Comparison of ENCODE assay signal across 28 cellular contexts in the genomic region with DNA sequence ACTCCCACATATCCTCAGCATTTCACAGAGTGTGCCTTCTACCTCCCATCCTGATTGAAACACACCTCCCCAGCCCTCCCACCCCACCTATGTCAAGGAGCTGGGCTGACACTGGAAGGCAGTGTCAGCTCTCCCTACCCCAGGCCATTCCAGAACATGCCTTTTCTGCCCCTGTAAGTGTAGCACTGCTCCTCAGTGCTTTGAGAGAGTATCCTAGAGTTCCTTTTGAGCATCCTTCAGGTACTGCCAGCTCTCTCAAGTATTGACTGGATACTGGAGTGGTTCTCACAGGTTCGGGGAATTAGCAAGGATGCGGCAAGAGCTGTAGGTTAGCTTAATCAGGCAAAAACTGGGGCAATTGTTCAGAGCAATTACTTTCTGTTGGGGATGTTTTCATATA. TPM values are rescaled to one million over a fixed set of nuclear protein-coding genes. Genes with fewer than 3 reads are reported as not detected.
DNase-seq lines count a peak whose midpoint lies in the region; ATAC-seq, FAIRE-seq and TF ChIP-seq lines count a peak whose summit lies in the region.
"Had no signal": no experiment of that assay in that cellular context is flagged by ENCODE, and none has a peak within 500 bp of the region (broad histone marks: within the 10 kb centered on the region; RNA-seq: fewer than 3 reads in every experiment).

No MANE protein-coding gene starts in this region.

- no peak overlapping the region for H2AFZ ChIP-seq in HepG2 (ENCODE audit: low read length)

- no peaks in the 10 kb centered on the region for H3K79me2 ChIP-seq in HepG2 (ENCODE audit: insufficient read depth, low read length)

- no peak for TF ChIP-seq RAD21 in HepG2 (CRISPR knock-in tag; IDR thresholded peaks at IDR 0.05)

- no peaks in the 10 kb centered on the region for H4K20me1 ChIP-seq in HepG2 (ENCODE audit: insufficient read depth, low read length)

- H3K27me3 ChIP-seq in body of pancreas: no peaks in the 10 kb centered on the region
- H3K27me3 ChIP-seq in lung (ENCODE audit: control insufficient read depth, insufficient read depth): no peaks in the 10 kb centered on the region
- H3K27me3 ChIP-seq in tibial nerve: no peaks in the 10 kb centered on the region
- H3K27me3 ChIP-seq in HepG2 (ENCODE audit: control insufficient read depth in 1 of 2, insufficient read depth in 2 of 2, low read length in 2 of 2): no peaks in the 10 kb centered on the region
- H3K27me3 ChIP-seq in naive thymus-derived CD4-positive, alpha-beta T cell (ENCODE audit: control insufficient read depth in 2 of 2, insufficient read depth in 2 of 2, low read length in 2 of 2): no peaks in the 10 kb centered on the region

- intact Hi-C loops in body of pancreas (cut with DNase I) (no loop called here), HepG2 (cut with micrococcal nuclease; ENCODE audit: unreplicated experiment) (no loop called here)
- intact Hi-C loops in naive thymus-derived CD4-positive, alpha-beta T cell (cut with micrococcal nuclease): no loop called here

- H3K4me3 Mint-ChIP-seq in naive thymus-derived CD4-positive, alpha-beta T cell: no peak overlapping the region
- H3K4me3 Mint-ChIP-seq: CD4-positive, CD25-positive, alpha-beta regulatory T cell had no signal

- no peak overlapping the region for H3K27ac Mint-ChIP-seq in naive thymus-derived CD4-positive, alpha-beta T cell
- H3K27ac Mint-ChIP-seq: CD4-positive, CD25-positive, alpha-beta regulatory T cell had no signal

- TF ChIP-seq CTCF in 22Rv1 (IDR thresholded peaks at IDR 0.05) (no peak), body of pancreas (IDR thresholded peaks at IDR 0.05) (no peak), lung (IDR thresholded peaks at IDR 0.05; ENCODE audit: control extremely low read depth, extremely low read depth) (no peak), tibial nerve (IDR thresholded peaks at IDR 0.05) (no peak), HepG2 (CRISPR knock-in tag; IDR thresholded peaks at IDR 0.05) (no peak)

- H3K36me3 ChIP-seq in body of pancreas (replicated peaks in 1 of 2; ENCODE audit: insufficient read depth in 1 of 2, low read depth in 2 of 2) (no peaks in the 10 kb centered on the region), lung (ENCODE audit: control insufficient read depth in 2 of 2, insufficient read depth in 2 of 2, low read length in 2 of 2) (no peaks in the 10 kb centered on the region), tibial nerve (no peaks in the 10 kb centered on the region), HepG2 (replicated peaks in 1 of 2; ENCODE audit: control insufficient read depth in 1 of 2, insufficient read depth in 2 of 2, low read length in 2 of 2) (no peaks in the 10 kb centered on the region)
- H3K36me3 ChIP-seq in naive thymus-derived CD4-positive, alpha-beta T cell (ENCODE audit: control insufficient read depth in 2 of 3, insufficient read depth in 3 of 3, low read length in 3 of 3): no peaks in the 10 kb centered on the region
- H3K36me3 ChIP-seq: HAP-1 had no signal

- no peaks in the 10 kb centered on the region for H3K4me1 Mint-ChIP-seq in naive thymus-derived CD4-positive, alpha-beta T cell
- H3K4me1 Mint-ChIP-seq: CD4-positive, CD25-positive, alpha-beta regulatory T cell had no signal

- WGBS in body of pancreas, 2 donors: 87 to 88% methylated on average over 2 of the region's 2 CpGs
- WGBS in lung, 2 donors: 80 to 88% methylated on average over 2 of the region's 2 CpGs
- 96 to 100% methylated on average over 2 of the region's 2 CpGs for WGBS in tibial nerve, 2 donors
- 96% methylated on average over 2 of the region's 2 CpGs for WGBS in HepG2 (ENCODE audit: low lambda C conversion rate)

- H3K9me3 Mint-ChIP-seq in naive thymus-derived CD4-positive, alpha-beta T cell: no peaks in the 10 kb centered on the region
- H3K9me3 Mint-ChIP-seq: CD4-positive, CD25-positive, alpha-beta regulatory T cell had no signal

- ATAC-seq in body of pancreas (no peak), lung (ENCODE audit: insufficient read depth, low FRiP score) (peak; percentile 13), HepG2 (no peak)
- ATAC-seq in naive thymus-derived CD4-positive, alpha-beta T cell: no peak

- CTCF ChIA-PET in HepG2 (lab: Yijun Ruan, JAX; ENCODE audit: low intra/inter-chr PET ratio, low total read pairs): no interaction called here
- CTCF ChIA-PET in naive thymus-derived CD4-positive, alpha-beta T cell (lab: Charles Lee): interaction anchor here (0.7 to 0.9 kb wide), 2 partner anchors 12 to 14 kb away, joined by 3 to 4 read pairs; no protein-coding TSS in a partner anchor

- POLR2A ChIA-PET in HepG2 (lab: Yijun Ruan, JAX): interaction anchor here (1.5 kb wide), 1 partner anchor 9 kb away, joined by 3 read pairs; no protein-coding TSS in a partner anchor
- POLR2A ChIA-PET in naive thymus-derived CD4-positive, alpha-beta T cell (lab: Charles Lee): no interaction called here

- H3K9ac ChIP-seq in HepG2 (ENCODE audit: insufficient read depth, low read depth, low read length): no peak overlapping the region
- H3K9ac ChIP-seq: KMS-11 had no signal

- no TSS peak for BruUV-seq in HepG2 (replicated peaks; lab: Mats Ljungman, UMichigan)

- H3K9me3 ChIP-seq in body of pancreas (no peaks in the 10 kb centered on the region), lung (ENCODE audit: control insufficient read depth in 2 of 2, insufficient read depth in 1 of 2, low read length in 1 of 2) (no peaks in the 10 kb centered on the region), tibial nerve (no peaks in the 10 kb centered on the region), HepG2 (ENCODE audit: low read length) (no peaks in the 10 kb centered on the region)
- H3K9me3 ChIP-seq in naive thymus-derived CD4-positive, alpha-beta T cell (ENCODE audit: control insufficient read depth in 2 of 3, low read length in 3 of 3): no peaks in the 10 kb centered on the region

- DNase-seq in body of pancreas: no peak
- DNase-seq in lung (ENCODE audit: low spot score): no peak
- no peak for DNase-seq in tibial nerve (ENCODE audit: low spot score in 2 of 2)
- no peak for DNase-seq in HepG2 (ENCODE audit: low spot score)
- DNase-seq in NCI-H2029 (lab: John Stamatoyannopoulos, UW): no peak
- no peak for DNase-seq in naive thymus-derived CD4-positive, alpha-beta T cell
- DNase-seq in superior temporal gyrus (ENCODE audit: extremely low spot score): no peak
- DNase-seq: 8988T; CD4-positive, CD25-positive, alpha-beta regulatory T cell; GOT3; MM.1S; NCI-H1417; NCI-H1694 treated with DMSO at 0.1 percent for 48 hours; NCI-H2081 treated with DMSO at 0.1 percent for 48 hours; NCI-H2171; NCI-H226; NCI-H510A; NCI-H69; SHP77 had no signal

- H3K4me1 ChIP-seq in body of pancreas (peaks cover 23% of the 10 kb centered on the region), lung (ENCODE audit: control insufficient read depth in 2 of 2, insufficient read depth in 2 of 2, low read length in 2 of 2) (peaks cover 0 to 3% of the 10 kb centered on the region in 2 donors), tibial nerve (peaks cover 0 to 53% (median 15%) of the 10 kb centered on the region in 4 donors), HepG2 (ENCODE audit: insufficient read depth, low read length) (peaks cover 53% of the 10 kb centered on the region)
- no peaks in the 10 kb centered on the region for H3K4me1 ChIP-seq in naive thymus-derived CD4-positive, alpha-beta T cell (ENCODE audit: control insufficient read depth in 2 of 2, insufficient read depth in 2 of 2, low read length in 2 of 2)

- TF ChIP-seq POLR2A in body of pancreas (IDR thresholded peaks at IDR 0.05) (no peak), tibial nerve (IDR thresholded peaks at IDR 0.05) (no peak), HepG2 (IDR thresholded peaks at IDR 0.05; ENCODE audit: insufficient read depth in 1 of 2, low read depth in 2 of 2, low read length in 2 of 2) (no peak)

- peaks cover 15 to 64% (median 24%) of the 10 kb centered on the region in 5 donors for H3K27me3 Mint-ChIP-seq in naive thymus-derived CD4-positive, alpha-beta T cell

- no peaks in the 10 kb centered on the region for H3K36me3 Mint-ChIP-seq in naive thymus-derived CD4-positive, alpha-beta T cell
- H3K36me3 Mint-ChIP-seq: CD4-positive, CD25-positive, alpha-beta regulatory T cell had no signal

- in situ Hi-C loops in HepG2 (cut with HindIII; ENCODE audit: extremely low pct_ligation_motif_present, low pct_unique_long_range_greater_than_20kb): no loop called here

- no peak for TF ChIP-seq EP300 in tibial nerve (IDR thresholded peaks at IDR 0.05)
- no peak for TF ChIP-seq EP300 in HepG2 (IDR thresholded peaks at IDR 0.05; ENCODE audit: low read depth in 2 of 2, low read length in 2 of 2)
- TF ChIP-seq EP300 in HepG2 (CRISPR knock-in tag; IDR thresholded peaks at IDR 0.05; ENCODE audit: borderline replicate concordance): no peak

- no peak overlapping the region for H3K4me2 ChIP-seq in HepG2 (ENCODE audit: low read depth, low read length)
- H3K4me2 ChIP-seq: KMS-11 had no signal

- H3K27ac ChIP-seq in 22Rv1 (peak overlapping the region; percentile 85), body of pancreas (peak overlapping the region; percentile 53 to 84 (median 78)), lung (ENCODE audit: low read depth in 1 of 2, low read length in 1 of 2) (peak overlapping the region in 1 of 2 donors; percentile 80), tibial nerve (peak overlapping the region in 3 of 4 donors; percentile 3 to 76 (median 68)), HepG2 (ENCODE audit: extremely low read length, insufficient read depth, low read length) (no peak overlapping the region)
- no peak overlapping the region for H3K27ac ChIP-seq in naive thymus-derived CD4-positive, alpha-beta T cell (ENCODE audit: low read depth, low read length)
- H3K27ac ChIP-seq: KMS-11, RWPE1 had no signal

- H3K4me3 ChIP-seq in body of pancreas (no peak overlapping the region), lung (no peak overlapping the region), tibial nerve (no peak overlapping the region), HepG2 (replicated peaks in 1 of 3; ENCODE audit: insufficient read depth in 1 of 3, low read depth in 2 of 3, low read length in 3 of 3) (no peak overlapping the region)
- H3K4me3 ChIP-seq in naive thymus-derived CD4-positive, alpha-beta T cell (ENCODE audit: low read length): no peak overlapping the region
- H3K4me3 ChIP-seq: HAP-1 had no signal

- no peak for FAIRE-seq in HepG2 (lab: Jason Lieb, UNC)
- FAIRE-seq: D721Med, GM18507, HTR-8/SVneo had no signal

RNA-seq across cellular contexts. Expression of gene C1orf116, which starts 21.8 kb away (rescaled TPM):
- total RNA-seq in body of pancreas: 10 to 100 TPM; 11.2 to 23.3 TPM
- total RNA-seq in lung: 100 to 1,000 TPM; 123 to 130 TPM
- polyA plus RNA-seq in lung: 10 to 100 TPM; 27.7 to 59.9 TPM
- total RNA-seq in tibial nerve: under 1 TPM in 1 of 4 donors, not detected in 3; 0.44 TPM
- 0.95 and 1.1 TPM in 2 replicates for total RNA-seq in HepG2 (2016; rRNA removed; fragmentation: Illumina TruSeq; extraction: Trizol)
- total RNA-seq in HepG2 (2016; cell fraction: cytosol; rRNA removed; fragmentation: Illumina TruSeq; extraction: Trizol; ENCODE audit: low read depth): 0.18 and 0.20 TPM in 2 replicates
- total RNA-seq in HepG2 (2016; cell fraction: insoluble cytoplasmic fraction; rRNA removed; fragmentation: Illumina TruSeq; extraction: Trizol): 0.80 and 0.89 TPM in 2 replicates
- total RNA-seq in HepG2 (2016; cell fraction: membrane; rRNA removed; fragmentation: Illumina TruSeq; extraction: Trizol): 0.56 and 0.65 TPM in 2 replicates
- 1.0 and 1.1 TPM in 2 replicates for total RNA-seq in HepG2 (2016; cell fraction: nucleus; rRNA removed; fragmentation: Illumina TruSeq; extraction: Trizol)
- 0.51 and 0.77 TPM in 2 replicates for polyA plus RNA-seq in HepG2 (2011; rRNA removed)
- polyA plus RNA-seq in HepG2 (2011; cell fraction: cytosol; rRNA removed): 0.20 and 0.29 TPM in 2 replicates
- polyA plus RNA-seq in HepG2 (2011; cell fraction: nucleus; rRNA removed): 1.0 and 1.2 TPM in 2 replicates
- 0.36 and 0.48 TPM in 2 replicates for polyA plus RNA-seq in HepG2 (2012)
- 0.09 and 0.16 TPM in 2 replicates for polyA plus RNA-seq in HepG2 (2016; cell fraction: cytosol; fragmentation: Illumina TruSeq; extraction: Trizol; ENCODE audit: low read depth)
- 1.4 and 1.6 TPM in 2 replicates for polyA plus RNA-seq in HepG2 (2016; cell fraction: insoluble cytoplasmic fraction; fragmentation: Illumina TruSeq; extraction: Trizol; ENCODE audit: low read depth)
- 0.35 and 0.52 TPM in 2 replicates for polyA plus RNA-seq in HepG2 (2016; cell fraction: membrane; fragmentation: Illumina TruSeq; extraction: Trizol; ENCODE audit: low read depth)
- 1.4 and 1.9 TPM in 2 replicates for polyA plus RNA-seq in HepG2 (2016; cell fraction: nucleus; fragmentation: Illumina TruSeq; extraction: Trizol; ENCODE audit: insufficient read depth, low read depth)
- polyA minus RNA-seq in HepG2 (2011; rRNA and poly(A)+ RNA removed; ENCODE audit: low replicate concordance): 0.80 TPM in 2 replicates
- polyA minus RNA-seq in HepG2 (2011; cell fraction: cytosol; rRNA and poly(A)+ RNA removed): 0.44 and 0.69 TPM in 2 replicates
- 1.5 and 2.6 TPM in 2 replicates for polyA minus RNA-seq in HepG2 (2011; cell fraction: nucleus; rRNA and poly(A)+ RNA removed)
- total RNA-seq in naive thymus-derived CD4-positive, alpha-beta T cell: under 1 TPM in 2 of 5 experiments, not detected in 3; 0.11 to 0.15 TPM
- polyA plus RNA-seq in naive thymus-derived CD4-positive, alpha-beta T cell: not detected
- polyA plus RNA-seq: BJ; CD4-positive, CD25-positive, alpha-beta regulatory T cell had no signal

RNA-seq across cellular contexts. Expression of gene YOD1, which starts 40.3 kb away (rescaled TPM):
- total RNA-seq in body of pancreas: 1 to 10 TPM; 5.4 to 5.9 TPM
- total RNA-seq in lung: 10 to 100 TPM in 1 of 2 donors, 1 to 10 TPM in 1; 7.1 to 34.4 TPM
- 1 to 10 TPM; 3.4 to 3.7 TPM for polyA plus RNA-seq in lung
- total RNA-seq in tibial nerve: 10 to 100 TPM in 3 of 4 donors, 1 to 10 TPM in 1; 6.9 to 11.8 (median 10.7) TPM
- total RNA-seq in HepG2 (2016; rRNA removed; fragmentation: Illumina TruSeq; extraction: Trizol): 9.1 and 14.1 TPM in 2 replicates
- total RNA-seq in HepG2 (2016; cell fraction: cytosol; rRNA removed; fragmentation: Illumina TruSeq; extraction: Trizol; ENCODE audit: low read depth): 0.91 and 1.1 TPM in 2 replicates
- total RNA-seq in HepG2 (2016; cell fraction: insoluble cytoplasmic fraction; rRNA removed; fragmentation: Illumina TruSeq; extraction: Trizol): 9.1 and 13.9 TPM in 2 replicates
- 5.3 and 5.7 TPM in 2 replicates for total RNA-seq in HepG2 (2016; cell fraction: membrane; rRNA removed; fragmentation: Illumina TruSeq; extraction: Trizol)
- total RNA-seq in HepG2 (2016; cell fraction: nucleus; rRNA removed; fragmentation: Illumina TruSeq; extraction: Trizol): 14.7 and 16.3 TPM in 2 replicates
- polyA plus RNA-seq in HepG2 (2011; rRNA removed): 2.5 and 3.4 TPM in 2 replicates
- 1.1 and 1.7 TPM in 2 replicates for polyA plus RNA-seq in HepG2 (2011; cell fraction: cytosol; rRNA removed)
- polyA plus RNA-seq in HepG2 (2011; cell fraction: nucleus; rRNA removed): 4.1 and 4.8 TPM in 2 replicates
- 3.9 and 4.9 TPM in 2 replicates for polyA plus RNA-seq in HepG2 (2012)
- 0.36 and 0.38 TPM in 2 replicates for polyA plus RNA-seq in HepG2 (2016; cell fraction: cytosol; fragmentation: Illumina TruSeq; extraction: Trizol; ENCODE audit: low read depth)
- polyA plus RNA-seq in HepG2 (2016; cell fraction: insoluble cytoplasmic fraction; fragmentation: Illumina TruSeq; extraction: Trizol; ENCODE audit: low read depth): 9.5 and 10.5 TPM in 2 replicates
- polyA plus RNA-seq in HepG2 (2016; cell fraction: membrane; fragmentation: Illumina TruSeq; extraction: Trizol; ENCODE audit: low read depth): 2.4 and 2.5 TPM in 2 replicates
- 15.7 and 15.8 TPM in 2 replicates for polyA plus RNA-seq in HepG2 (2016; cell fraction: nucleus; fragmentation: Illumina TruSeq; extraction: Trizol; ENCODE audit: insufficient read depth, low read depth)
- polyA minus RNA-seq in HepG2 (2011; rRNA and poly(A)+ RNA removed; ENCODE audit: low replicate concordance): 2.4 and 7.1 TPM in 2 replicates
- 3.2 and 3.8 TPM in 2 replicates for polyA minus RNA-seq in HepG2 (2011; cell fraction: cytosol; rRNA and poly(A)+ RNA removed)
- 16.9 and 21.2 TPM in 2 replicates for polyA minus RNA-seq in HepG2 (2011; cell fraction: nucleus; rRNA and poly(A)+ RNA removed)
- total RNA-seq in naive thymus-derived CD4-positive, alpha-beta T cell: 10 to 100 TPM in 1 of 5 experiments, 1 to 10 TPM in 4; 7.4 to 12.8 (median 9.9) TPM
- polyA plus RNA-seq in naive thymus-derived CD4-positive, alpha-beta T cell: under 1 TPM; 0.81 to 0.99 TPM

RNA-seq across cellular contexts. Expression of gene FCAMR, which starts 40.5 kb away (rescaled TPM):
- not detected for total RNA-seq in body of pancreas
- under 1 TPM in 1 of 2 donors, not detected in 1; 0.40 TPM for total RNA-seq in lung
- polyA plus RNA-seq in lung: under 1 TPM in 1 of 2 donors, not detected in 1; 0.18 TPM
- not detected for total RNA-seq in tibial nerve
- total RNA-seq in HepG2 (2016; rRNA removed; fragmentation: Illumina TruSeq; extraction: Trizol): not detected in 2 replicates
- total RNA-seq in HepG2 (2016; cell fraction: cytosol; rRNA removed; fragmentation: Illumina TruSeq; extraction: Trizol; ENCODE audit: low read depth): not detected in 2 replicates
- not detected in 2 replicates for total RNA-seq in HepG2 (2016; cell fraction: insoluble cytoplasmic fraction; rRNA removed; fragmentation: Illumina TruSeq; extraction: Trizol)
- not detected in 2 replicates for total RNA-seq in HepG2 (2016; cell fraction: membrane; rRNA removed; fragmentation: Illumina TruSeq; extraction: Trizol)
- total RNA-seq in HepG2 (2016; cell fraction: nucleus; rRNA removed; fragmentation: Illumina TruSeq; extraction: Trizol): not detected in 2 replicates
- not detected in 2 replicates for polyA plus RNA-seq in HepG2 (2011; rRNA removed)
- not detected in 2 replicates for polyA plus RNA-seq in HepG2 (2011; cell fraction: cytosol; rRNA removed)
- polyA plus RNA-seq in HepG2 (2011; cell fraction: nucleus; rRNA removed): not detected in 2 replicates
- polyA plus RNA-seq in HepG2 (2012): not detected in 2 replicates
- not detected in 2 replicates for polyA plus RNA-seq in HepG2 (2016; cell fraction: cytosol; fragmentation: Illumina TruSeq; extraction: Trizol; ENCODE audit: low read depth)
- not detected in 2 replicates for polyA plus RNA-seq in HepG2 (2016; cell fraction: insoluble cytoplasmic fraction; fragmentation: Illumina TruSeq; extraction: Trizol; ENCODE audit: low read depth)
- polyA plus RNA-seq in HepG2 (2016; cell fraction: membrane; fragmentation: Illumina TruSeq; extraction: Trizol; ENCODE audit: low read depth): not detected in 2 replicates
- polyA plus RNA-seq in HepG2 (2016; cell fraction: nucleus; fragmentation: Illumina TruSeq; extraction: Trizol; ENCODE audit: insufficient read depth, low read depth): not detected in 2 replicates
- not detected in 2 replicates for polyA minus RNA-seq in HepG2 (2011; rRNA and poly(A)+ RNA removed; ENCODE audit: low replicate concordance)
- not detected in 2 replicates for polyA minus RNA-seq in HepG2 (2011; cell fraction: cytosol; rRNA and poly(A)+ RNA removed)
- polyA minus RNA-seq in HepG2 (2011; cell fraction: nucleus; rRNA and poly(A)+ RNA removed): not detected in 2 replicates
- not detected for total RNA-seq in naive thymus-derived CD4-positive, alpha-beta T cell
- polyA plus RNA-seq in naive thymus-derived CD4-positive, alpha-beta T cell: not detected
- total RNA-seq: CD4-positive, CD25-positive, alpha-beta regulatory T cell; SK-MEL-5 had no signal
- polyA plus RNA-seq: BJ; CD4-positive, CD25-positive, alpha-beta regulatory T cell had no signal

RNA-seq across cellular contexts. Expression of gene PFKFB2, which starts 42.3 kb away (rescaled TPM):
- 1 to 10 TPM; 4.9 to 9.3 TPM for total RNA-seq in body of pancreas
- total RNA-seq in lung: 10 to 100 TPM; 50.8 to 52.3 TPM
- polyA plus RNA-seq in lung: 10 to 100 TPM; 19.9 to 28.4 TPM
- total RNA-seq in tibial nerve: 1 to 10 TPM; 6.5 to 9.8 (median 8.6) TPM
- 9.4 and 10.6 TPM in 2 replicates for total RNA-seq in HepG2 (2016; rRNA removed; fragmentation: Illumina TruSeq; extraction: Trizol)
- 0.62 and 0.71 TPM in 2 replicates for total RNA-seq in HepG2 (2016; cell fraction: cytosol; rRNA removed; fragmentation: Illumina TruSeq; extraction: Trizol; ENCODE audit: low read depth)
- total RNA-seq in HepG2 (2016; cell fraction: insoluble cytoplasmic fraction; rRNA removed; fragmentation: Illumina TruSeq; extraction: Trizol): 10.2 and 10.9 TPM in 2 replicates
- 2.7 and 2.9 TPM in 2 replicates for total RNA-seq in HepG2 (2016; cell fraction: membrane; rRNA removed; fragmentation: Illumina TruSeq; extraction: Trizol)
- 12.6 and 18.6 TPM in 2 replicates for total RNA-seq in HepG2 (2016; cell fraction: nucleus; rRNA removed; fragmentation: Illumina TruSeq; extraction: Trizol)
- 3.9 and 4.6 TPM in 2 replicates for polyA plus RNA-seq in HepG2 (2011; rRNA removed)
- polyA plus RNA-seq in HepG2 (2011; cell fraction: cytosol; rRNA removed): 1.8 and 2.7 TPM in 2 replicates
- polyA plus RNA-seq in HepG2 (2011; cell fraction: nucleus; rRNA removed): 8.6 and 10.6 TPM in 2 replicates
- 3.6 and 4.1 TPM in 2 replicates for polyA plus RNA-seq in HepG2 (2012)
- 0.22 and 0.25 TPM in 2 replicates for polyA plus RNA-seq in HepG2 (2016; cell fraction: cytosol; fragmentation: Illumina TruSeq; extraction: Trizol; ENCODE audit: low read depth)
- 5.0 TPM in 2 replicates for polyA plus RNA-seq in HepG2 (2016; cell fraction: insoluble cytoplasmic fraction; fragmentation: Illumina TruSeq; extraction: Trizol; ENCODE audit: low read depth)
- 0.60 and 0.72 TPM in 2 replicates for polyA plus RNA-seq in HepG2 (2016; cell fraction: membrane; fragmentation: Illumina TruSeq; extraction: Trizol; ENCODE audit: low read depth)
- 16.4 and 17.0 TPM in 2 replicates for polyA plus RNA-seq in HepG2 (2016; cell fraction: nucleus; fragmentation: Illumina TruSeq; extraction: Trizol; ENCODE audit: insufficient read depth, low read depth)
- 5.5 and 25.8 TPM in 2 replicates for polyA minus RNA-seq in HepG2 (2011; rRNA and poly(A)+ RNA removed; ENCODE audit: low replicate concordance)
- 2.8 and 3.1 TPM in 2 replicates for polyA minus RNA-seq in HepG2 (2011; cell fraction: cytosol; rRNA and poly(A)+ RNA removed)
- 11.5 and 15.7 TPM in 2 replicates for polyA minus RNA-seq in HepG2 (2011; cell fraction: nucleus; rRNA and poly(A)+ RNA removed)
- 1 to 10 TPM; 2.3 to 4.6 (median 3.8) TPM for total RNA-seq in naive thymus-derived CD4-positive, alpha-beta T cell
- 1 to 10 TPM in 1 of 2 donors, under 1 TPM in 1; 0.64 to 2.2 TPM for polyA plus RNA-seq in naive thymus-derived CD4-positive, alpha-beta T cell

Comparison
In these comparisons a context has a peak if more than half of its experiments do, and no peak if none do; other contexts are left out.
1. H3K27ac ChIP-seq: peak in 22Rv1 (single experiment), body of pancreas (4 of 4) and tibial nerve (3 of 4); none in HepG2 (single experiment) and naive thymus-derived CD4-positive, alpha-beta T cell (single experiment).
2. RNA of gene C1orf116, which starts 21.8 kb away (total RNA-seq): 123 to 130 TPM in lung; 11.2 to 23.3 TPM in body of pancreas, 0.18 to 1.1 TPM in HepG2, 0.11 to 0.15 TPM in naive thymus-derived CD4-positive, alpha-beta T cell and 0.44 TPM in tibial nerve; every median in the first group is over 4 times any median in the second.